ENCODE assay signal across 2 cellular contexts in genomic region chr7:32158076-32158475, GRCh38.
TF ChIP-seq lines count a peak whose summit lies in the region.

No MANE protein-coding gene starts in this region.

TF ChIP-seq in IMR-90, 13 proteins besides CTCF, POLR2A, EP300 and RAD21:
- no peak for TF ChIP-seq NFE2L2 (IDR thresholded peaks at IDR 0.05; ENCODE audit: low read depth, low read length)
- no peak for TF ChIP-seq SMC3 (IDR thresholded peaks at IDR 0.05; ENCODE audit: low read depth, low read length)
- no peak for TF ChIP-seq RCOR1 (IDR thresholded peaks at IDR 0.05; ENCODE audit: insufficient replicate concordance, low read length)
- no peak for TF ChIP-seq FOS (IDR thresholded peaks at IDR 0.05; ENCODE audit: low read depth, low read length)
- no peak for TF ChIP-seq CEBPB (IDR thresholded peaks at IDR 0.05; ENCODE audit: low read depth, low read length)
- no peak for TF ChIP-seq MAFK (IDR thresholded peaks at IDR 0.05; ENCODE audit: low read depth, low read length)
- TF ChIP-seq RFX5 (IDR thresholded peaks at IDR 0.05; ENCODE audit: low read depth, low read length) = no peak
- TF ChIP-seq CHD1 (IDR thresholded peaks at IDR 0.05; ENCODE audit: low read depth, low read length) = no peak
- TF ChIP-seq MAZ (IDR thresholded peaks at IDR 0.05; ENCODE audit: borderline replicate concordance, low read depth, low read length) = no peak
- no peak for TF ChIP-seq USF2 (IDR thresholded peaks at IDR 0.05; ENCODE audit: low read depth, low read length)
TF ChIP-seq in IMR-90: peak in this region for 0.

TF ChIP-seq in endothelial cell of umbilical vein, 7 proteins besides CTCF, POLR2A, EP300 and RAD21:
- TF ChIP-seq JUN (IDR thresholded peaks at IDR 0.05; ENCODE audit: borderline replicate concordance, insufficient read depth, insufficient read length, low read depth) (no peak), EZH2 (IDR thresholded peaks at IDR 0.05; ENCODE audit: borderline replicate concordance, low read depth, low read length, severe bottlenecking) (no peak), MAX (IDR thresholded peaks at IDR 0.05; ENCODE audit: insufficient read depth, insufficient read length) (no peak), POLR2AphosphoS5 (IDR thresholded peaks at IDR 0.05; ENCODE audit: insufficient read depth, low read depth, low read length) (no peak), MYC (IDR thresholded peaks at IDR 0.05; ENCODE audit: low read depth, low read length) (no peak), FOS (IDR thresholded peaks at IDR 0.05; ENCODE audit: borderline replicate concordance, insufficient read depth, low read length) (no peak), GATA2 (IDR thresholded peaks at IDR 0.05; ENCODE audit: insufficient read depth, insufficient read length, low read depth, low read length) (no peak)
TF ChIP-seq in endothelial cell of umbilical vein: peak in this region for 0.
